8 cellular contexts compared by ENCODE assay signal in genomic region chr5:169650701-169651331, GRCh38. TPM values are rescaled to one million over a fixed set of nuclear protein-coding genes. Genes with fewer than 3 reads are reported as not detected.
DNase-seq lines count a peak whose midpoint lies in the region; ATAC-seq and TF ChIP-seq lines count a peak whose summit lies in the region.

No MANE protein-coding gene starts in this region.

- no peaks in the 10 kb centered on the region for H3K27me3 ChIP-seq in thyroid gland

- H3K9me3 ChIP-seq in OCI-LY7 (ENCODE audit: low read length) (no peaks in the 10 kb centered on the region), thyroid gland (no peaks in the 10 kb centered on the region)

- no peaks in the 10 kb centered on the region for H3K9me2 ChIP-seq in OCI-LY7 (ENCODE audit: insufficient read depth, low read length)

- no TSS peak for BruUV-seq in OCI-LY7 (replicated peaks; lab: Mats Ljungman, UMichigan)

- ATAC-seq in HG02642 (IDR thresholded peaks at IDR 0.05; ENCODE audit: poor library complexity, unreplicated experiment), result peak; percentile 48

- H3K27ac Mint-ChIP-seq in glutamatergic neuron (ENCODE audit: unreplicated experiment), result no peak overlapping the region

- intact Hi-C loops in OCI-LY7 (cut with micrococcal nuclease; ENCODE audit: unreplicated experiment), result no loop called here
- intact Hi-C loops in thyroid gland (cut with DNase I), result no loop called here

- H3K27ac ChIP-seq in OCI-LY7 (ENCODE audit: low read depth, low read length, poor library complexity, severe bottlenecking), result peak overlapping the region; percentile 29
- H3K27ac ChIP-seq in thyroid gland, result no peak overlapping the region

- CTCF ChIA-PET in OCI-LY7 (lab: Charles Lee; ENCODE audit: unreplicated experiment), result no interaction called here

- peaks cover 83% of the 10 kb centered on the region for H3K79me2 ChIP-seq in OCI-LY7 (ENCODE audit: insufficient read depth, low read depth, low read length)

- H3K36me3 ChIP-seq in OCI-LY7 (ENCODE audit: insufficient read depth, low read length) (peaks cover 89% of the 10 kb centered on the region), thyroid gland (no peaks in the 10 kb centered on the region)

- no peak for TF ChIP-seq POLR2A in thyroid gland (IDR thresholded peaks at IDR 0.05)

- POLR2A ChIA-PET in OCI-LY7 (lab: Charles Lee), result no interaction called here

- H3K4me1 ChIP-seq in OCI-LY7 (ENCODE audit: insufficient read depth, low read length, poor library complexity, severe bottlenecking) (peaks cover 54% of the 10 kb centered on the region), thyroid gland (no peaks in the 10 kb centered on the region)

- no peak for TF ChIP-seq CTCF in OCI-LY7 (conservative IDR thresholded peaks at IDR 0.05; ENCODE audit: low read length)
- TF ChIP-seq CTCF in glutamatergic neuron (IDR thresholded peaks at IDR 0.05; ENCODE audit: partially characterized antibody, unreplicated experiment), result no peak
- no peak for TF ChIP-seq CTCF in thyroid gland (IDR thresholded peaks at IDR 0.05)

- H3K36me3 Mint-ChIP-seq in glutamatergic neuron (ENCODE audit: unreplicated experiment), result no peaks in the 10 kb centered on the region

- H3K9me3 Mint-ChIP-seq in glutamatergic neuron (ENCODE audit: unreplicated experiment), result no peaks in the 10 kb centered on the region

- peaks cover 28% of the 10 kb centered on the region; the same call in 1 of the 2 replicates for H4K20me1 ChIP-seq in OCI-LY7 (ENCODE audit: insufficient read depth, low read length)

- H3K4me3 Mint-ChIP-seq in glutamatergic neuron (ENCODE audit: unreplicated experiment), result no peak overlapping the region

- H3K4me1 Mint-ChIP-seq in glutamatergic neuron (ENCODE audit: low read depth, unreplicated experiment), result peaks cover 4% of the 10 kb centered on the region

- DNase-seq in NOMO-1 treated with DMSO at 0.1 percent for 48 hours (lab: John Stamatoyannopoulos, UW; ENCODE audit: unreplicated experiment), result peak; percentile 3
- DNase-seq in NOMO-1 treated with dmso at 0.1 percent for 144 hours (lab: John Stamatoyannopoulos, UW; ENCODE audit: unreplicated experiment), result no peak
- DNase-seq in OCI-LY7 (ENCODE audit: low spot score), result peak; percentile 43
- peak; percentile 67 for DNase-seq in foreskin melanocyte
- no peak for DNase-seq in activated gamma-delta T cell (lab: John Stamatoyannopoulos, UW)
- no peak for DNase-seq in glutamatergic neuron
- DNase-seq in thyroid gland, result no peak

- peaks cover 2% of the 10 kb centered on the region for H3K27me3 Mint-ChIP-seq in glutamatergic neuron (ENCODE audit: unreplicated experiment)

- 81 to 82% methylated on average over 5 of the region's 5 CpGs for WGBS in thyroid gland, 2 donors

- peak overlapping the region; percentile 65 for H3K4me2 ChIP-seq in OCI-LY7 (ENCODE audit: low read length)

- H2AFZ ChIP-seq in OCI-LY7 (ENCODE audit: low read length), result no peak overlapping the region

- H3K4me3 ChIP-seq in OCI-LY7 (ENCODE audit: low read depth, low read length, poor library complexity, severe bottlenecking), result peak overlapping the region; percentile 28
- no peak overlapping the region for H3K4me3 ChIP-seq in thyroid gland (replicated peaks in 1 of 3)

RNA-seq across cellular contexts. Expression of gene DOCK2, which starts 13.7 kb away (rescaled TPM):
- total RNA-seq in OCI-LY7 (2014; rRNA removed; shearing (Covaris generic)), result 159 and 161 TPM in 2 replicates
- total RNA-seq in OCI-LY7 (2022) (196 and 205 TPM in 2 replicates), glutamatergic neuron (ENCODE audit: unreplicated experiment) (0.66 TPM), thyroid gland (10 to 100 TPM in 2 of 4 donors, 1 to 10 TPM in 2; 4.3 to 14.1 (median 8.6) TPM)

Comparison
In these comparisons a context has a peak if more than half of its experiments do, and no peak if none do; other contexts are left out.
1. DNase-seq: peak in NOMO-1 treated with DMSO at 0.1 percent for 48 hours (single experiment), OCI-LY7 (single experiment) and foreskin melanocyte (single experiment); none in NOMO-1 treated with dmso at 0.1 percent for 144 hours (single experiment), activated gamma-delta T cell (single experiment), glutamatergic neuron (single experiment) and thyroid gland (0 of 2).
2. RNA of gene DOCK2, which starts 13.7 kb away (total RNA-seq): 159 to 205 TPM in OCI-LY7; 4.3 to 14.1 TPM in thyroid gland and 0.66 TPM in glutamatergic neuron (single experiment); every median in the first group is over 10 times any median in the second.